In the genomic region with DNA sequence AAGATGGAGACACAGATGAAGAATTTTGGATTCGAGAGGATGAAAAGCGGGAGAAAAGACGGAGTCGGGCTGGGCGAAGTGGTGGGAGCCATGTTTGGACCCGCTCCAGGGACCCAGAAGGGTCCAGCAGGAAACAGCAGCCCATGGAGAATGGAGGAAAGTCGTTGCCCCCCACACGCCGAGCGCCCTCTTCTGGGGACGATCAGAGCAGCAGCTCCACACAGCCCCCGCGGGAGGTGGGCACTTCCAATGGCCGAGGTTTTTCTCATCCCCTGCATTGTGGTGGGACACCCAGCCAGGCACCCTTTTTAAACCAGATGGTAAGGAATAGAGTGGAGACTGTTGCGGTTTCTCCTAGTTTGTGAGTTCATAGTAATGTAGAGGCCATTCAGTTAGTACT, we compare ENCODE assay signal across 19 cellular contexts. TPM values are rescaled to one million over a fixed set of nuclear protein-coding genes. Genes with fewer than 3 reads are reported as not detected.
DNase-seq lines count a peak whose midpoint lies in the region; ATAC-seq and TF ChIP-seq lines count a peak whose summit lies in the region.
"Had no signal": no experiment of that assay in that cellular context is flagged by ENCODE, and none has a peak within 500 bp of the region (broad histone marks: within the 10 kb centered on the region; RNA-seq: fewer than 3 reads in every experiment).

No MANE protein-coding gene starts in this region.

- no peaks in the 10 kb centered on the region for H3K9me3 Mint-ChIP-seq in activated CD8-positive, alpha-beta T cell treated with anti-CD3 and anti-CD28 coated beads for 36 hours
- H3K9me3 Mint-ChIP-seq in activated CD8-positive, alpha-beta T cell treated with anti-CD3 and anti-CD28 coated beads, Interleukin-2, amount 10 ng/mL, durations not matched to agents 7 days and 5 days (ENCODE audit: insufficient read depth), result no peaks in the 10 kb centered on the region
- H3K9me3 Mint-ChIP-seq in endodermal cell, result no peaks in the 10 kb centered on the region

- H3K4me2 ChIP-seq in MM.1S (ENCODE audit: low read depth, low read length), result no peak overlapping the region
- H3K4me2 ChIP-seq in smooth muscle cell, result no peak overlapping the region

- H4K20me1 ChIP-seq in MM.1S (ENCODE audit: insufficient read depth, low read length), result no peaks in the 10 kb centered on the region
- H4K20me1 ChIP-seq in smooth muscle cell (ENCODE audit: low read depth), result no peaks in the 10 kb centered on the region

- no peaks in the 10 kb centered on the region for H3K27me3 Mint-ChIP-seq in activated CD8-positive, alpha-beta T cell treated with anti-CD3 and anti-CD28 coated beads for 36 hours
- H3K27me3 Mint-ChIP-seq in activated CD8-positive, alpha-beta T cell treated with anti-CD3 and anti-CD28 coated beads, Interleukin-2, amount 10 ng/mL, durations not matched to agents 7 days and 5 days (ENCODE audit: low read depth), result peaks cover 6% of the 10 kb centered on the region
- H3K27me3 Mint-ChIP-seq in endodermal cell (ENCODE audit: insufficient read depth), result no peaks in the 10 kb centered on the region

- no peak overlapping the region for H3K27ac ChIP-seq in MM.1S (ENCODE audit: low read length)
- H3K27ac ChIP-seq in endodermal cell (ENCODE audit: low read depth, low read length), result no peak overlapping the region
- H3K27ac ChIP-seq in smooth muscle cell (ENCODE audit: low read depth), result no peak overlapping the region
- H3K27ac ChIP-seq: vagina had no signal

- H3K4me1 Mint-ChIP-seq in activated CD8-positive, alpha-beta T cell treated with anti-CD3 and anti-CD28 coated beads for 36 hours (ENCODE audit: low read depth), result no peaks in the 10 kb centered on the region
- H3K4me1 Mint-ChIP-seq in activated CD8-positive, alpha-beta T cell treated with anti-CD3 and anti-CD28 coated beads, Interleukin-2, amount 10 ng/mL, durations not matched to agents 7 days and 5 days (ENCODE audit: low read depth), result no peaks in the 10 kb centered on the region
- no peaks in the 10 kb centered on the region for H3K4me1 Mint-ChIP-seq in endodermal cell

- H3K4me3 Mint-ChIP-seq in activated CD8-positive, alpha-beta T cell treated with anti-CD3 and anti-CD28 coated beads for 36 hours, result no peak overlapping the region
- H3K4me3 Mint-ChIP-seq in activated CD8-positive, alpha-beta T cell treated with anti-CD3 and anti-CD28 coated beads, Interleukin-2, amount 10 ng/mL, durations not matched to agents 7 days and 5 days, result no peak overlapping the region
- H3K4me3 Mint-ChIP-seq in endodermal cell, result no peak overlapping the region

- TF ChIP-seq CTCF in activated CD8-positive, alpha-beta T cell treated with anti-CD3 and anti-CD28 coated beads for 36 hours (IDR thresholded peaks at IDR 0.05), result no peak
- TF ChIP-seq CTCF in MM.1S (IDR thresholded peaks at IDR 0.05; ENCODE audit: low read length) (peak; percentile 12), endodermal cell (conservative IDR thresholded peaks at IDR 0.05) (peak; percentile 72), smooth muscle cell (IDR thresholded peaks at IDR 0.05; ENCODE audit: borderline replicate concordance, insufficient read depth, poor library complexity, severe bottlenecking) (peak; percentile 4)

- H3K36me3 Mint-ChIP-seq in activated CD8-positive, alpha-beta T cell treated with anti-CD3 and anti-CD28 coated beads for 36 hours (ENCODE audit: low read depth), result no peaks in the 10 kb centered on the region
- H3K36me3 Mint-ChIP-seq in activated CD8-positive, alpha-beta T cell treated with anti-CD3 and anti-CD28 coated beads, Interleukin-2, amount 10 ng/mL, durations not matched to agents 7 days and 5 days (ENCODE audit: low read depth), result no peaks in the 10 kb centered on the region
- peaks cover 74% of the 10 kb centered on the region for H3K36me3 Mint-ChIP-seq in endodermal cell (ENCODE audit: low read depth)

- no peak overlapping the region for H3K27ac Mint-ChIP-seq in activated CD8-positive, alpha-beta T cell treated with anti-CD3 and anti-CD28 coated beads for 36 hours
- H3K27ac Mint-ChIP-seq in activated CD8-positive, alpha-beta T cell treated with anti-CD3 and anti-CD28 coated beads, Interleukin-2, amount 10 ng/mL, durations not matched to agents 7 days and 5 days, result no peak overlapping the region
- H3K27ac Mint-ChIP-seq in endodermal cell, result peak overlapping the region; percentile 44

- no peaks in the 10 kb centered on the region for H3K4me1 ChIP-seq in MM.1S (ENCODE audit: low read length)
- no peaks in the 10 kb centered on the region for H3K4me1 ChIP-seq in endodermal cell (ENCODE audit: control insufficient read depth, insufficient read depth, low read length)
- H3K4me1 ChIP-seq in smooth muscle cell (ENCODE audit: low read depth), result no peaks in the 10 kb centered on the region
- H3K4me1 ChIP-seq: vagina had no signal

- POLR2A ChIA-PET in activated CD8-positive, alpha-beta T cell treated with anti-CD3 and anti-CD28 coated beads for 36 hours (lab: Charles Lee), result no interaction called here
- POLR2A ChIA-PET in activated CD8-positive, alpha-beta T cell treated with anti-CD3 and anti-CD28 coated beads, Interleukin-2, amount 10 ng/mL, durations not matched to agents 7 days and 5 days (lab: Charles Lee), result no interaction called here

- H3K4me3 ChIP-seq in MM.1S (ENCODE audit: low read length) (no peak overlapping the region), endodermal cell (ENCODE audit: low read length) (no peak overlapping the region), smooth muscle cell (no peak overlapping the region)
- H3K4me3 ChIP-seq: vagina had no signal

- H3F3A ChIP-seq in MM.1S (ENCODE audit: insufficient read depth, low read length) (no peaks in the 10 kb centered on the region), smooth muscle cell (ENCODE audit: low read depth) (no peaks in the 10 kb centered on the region)

- ATAC-seq in activated CD8-positive, alpha-beta T cell treated with anti-CD3 and anti-CD28 coated beads for 36 hours, result no peak
- ATAC-seq in activated CD8-positive, alpha-beta T cell treated with anti-CD3 and anti-CD28 coated beads, Interleukin-2, amount 10 ng/mL, durations not matched to agents 7 days and 5 days, result no peak
- ATAC-seq: left cardiac atrium, right cardiac atrium had no signal

- H3K36me3 ChIP-seq in MM.1S (replicated peaks; ENCODE audit: insufficient read depth, low read length) (no peaks in the 10 kb centered on the region), endodermal cell (ENCODE audit: control insufficient read depth, insufficient read depth, low read length) (peaks cover 75% of the 10 kb centered on the region), smooth muscle cell (ENCODE audit: low read depth) (no peaks in the 10 kb centered on the region)
- H3K36me3 ChIP-seq: vagina had no signal

- 89 to 95% methylated on average over 11 to 15 of the region's 15 CpGs for WGBS in endodermal cell (ENCODE audit: insufficient coverage in 1 of 2, insufficient read length in 1 of 2), 2 experiments
- 86% methylated on average over 15 of the region's 15 CpGs for WGBS in smooth muscle cell (ENCODE audit: low lambda C conversion rate)

- H3K79me2 ChIP-seq in MM.1S (ENCODE audit: low read length), result no peaks in the 10 kb centered on the region
- no peaks in the 10 kb centered on the region for H3K79me2 ChIP-seq in smooth muscle cell (ENCODE audit: low read depth)

- no peaks in the 10 kb centered on the region for H3K9me2 ChIP-seq in MM.1S (replicated peaks; ENCODE audit: insufficient read depth, low read length)

- DNase-seq in activated CD8-positive, alpha-beta T cell treated with anti-CD3 and anti-CD28 coated beads for 36 hours, result peak; percentile 4
- no peak for DNase-seq in activated CD8-positive, alpha-beta T cell treated with anti-CD3 and anti-CD28 coated beads, Interleukin-2, amount 10 ng/mL, durations not matched to agents 7 days and 5 days
- DNase-seq in MM.1S, result no peak
- peak; percentile 78 for DNase-seq in endodermal cell
- no peak for DNase-seq in smooth muscle cell (lab: John Stamatoyannopoulos, UW; ENCODE audit: unreplicated experiment)
- no peak for DNase-seq in activated naive CD4-positive, alpha-beta T cell (lab: John Stamatoyannopoulos, UW)
- no peak for DNase-seq in NCI-H2227 treated with DMSO at 0.1 percent for 48 hours (lab: John Stamatoyannopoulos, UW)
- DNase-seq in NCI-H1105 treated with DMSO at 0.1 percent for 48 hours (lab: John Stamatoyannopoulos, UW), result no peak
- DNase-seq: activated gamma-delta T cell; hippocampal formation; Kasumi-1; left cardiac atrium; NCI-H1436 treated with DMSO at 0.1 percent for 48 hours; NCI-H446; right cardiac atrium; SIG-M5; stimulated activated CD4-positive, alpha-beta T cell treated with anti-CD3 and anti-CD28 coated beads, Interleukin-1b, Interleukin-23, amount 100 ng/mL, for 48 hours; T-helper 2 cell had no signal

- H3K9me3 ChIP-seq in MM.1S (replicated peaks; ENCODE audit: insufficient read depth, low read length) (no peaks in the 10 kb centered on the region), endodermal cell (ENCODE audit: control insufficient read depth, low read length) (no peaks in the 10 kb centered on the region), smooth muscle cell (replicated peaks; ENCODE audit: low read depth) (no peaks in the 10 kb centered on the region)
- H3K9me3 ChIP-seq: vagina had no signal

- CTCF ChIA-PET in activated CD8-positive, alpha-beta T cell treated with anti-CD3 and anti-CD28 coated beads for 36 hours (lab: Charles Lee), result no interaction called here
- CTCF ChIA-PET in activated CD8-positive, alpha-beta T cell treated with anti-CD3 and anti-CD28 coated beads, Interleukin-2, amount 10 ng/mL, durations not matched to agents 7 days and 5 days (lab: Charles Lee), result no interaction called here

- intact Hi-C loops in activated CD8-positive, alpha-beta T cell treated with anti-CD3 and anti-CD28 coated beads for 36 hours (cut with micrococcal nuclease), result no loop called here

- H2AFZ ChIP-seq in MM.1S (ENCODE audit: low read length) (no peak overlapping the region), smooth muscle cell (ENCODE audit: low read depth) (no peak overlapping the region)

- H3K27me3 ChIP-seq in MM.1S (replicated peaks; ENCODE audit: insufficient read depth, low read length), result no peaks in the 10 kb centered on the region
- H3K27me3 ChIP-seq in endodermal cell (ENCODE audit: control insufficient read depth, insufficient read depth, low read length, poor library complexity, severe bottlenecking), result no peaks in the 10 kb centered on the region
- no peaks in the 10 kb centered on the region for H3K27me3 ChIP-seq in smooth muscle cell (ENCODE audit: low read depth)
- H3K27me3 ChIP-seq: vagina had no signal

- H3K9ac ChIP-seq in MM.1S (ENCODE audit: low read length) (no peak overlapping the region), endodermal cell (ENCODE audit: extremely low read depth, low read length, poor library complexity, severe bottlenecking) (no peak overlapping the region), smooth muscle cell (ENCODE audit: low read depth) (no peak overlapping the region)

RNA-seq across cellular contexts. Expression of gene SLC25A18, which starts 22.8 kb away (rescaled TPM):
- total RNA-seq in activated CD8-positive, alpha-beta T cell treated with anti-CD3 and anti-CD28 coated beads for 36 hours, result not detected
- total RNA-seq in activated CD8-positive, alpha-beta T cell treated with anti-CD3 and anti-CD28 coated beads, Interleukin-2, amount 10 ng/mL, durations not matched to agents 7 days and 5 days, result not detected
- total RNA-seq in endodermal cell (10 to 100 TPM in 1 of 2 donors, 1 to 10 TPM in 1; 6.9 to 14.3 TPM), smooth muscle cell (0.22 and 0.31 TPM in 2 replicates)
- 0.71 TPM for polyA plus RNA-seq in endodermal cell (2013, experiment 1 of 2)
- polyA plus RNA-seq in endodermal cell (2013, experiment 2 of 2), result 0.54 TPM
- 0.06 and 0.53 TPM in 2 replicates for polyA plus RNA-seq in smooth muscle cell

Comparison
In these comparisons a context has a peak if more than half of its experiments do, and no peak if none do; other contexts are left out.
1. DNase-seq: peak in activated CD8-positive, alpha-beta T cell treated with anti-CD3 and anti-CD28 coated beads for 36 hours (single experiment) and endodermal cell (single experiment); none in activated CD8-positive, alpha-beta T cell treated with anti-CD3 and anti-CD28 coated beads, Interleukin-2, amount 10 ng/mL, durations not matched to agents 7 days and 5 days (single experiment), MM.1S (single experiment), smooth muscle cell (single experiment), activated naive CD4-positive, alpha-beta T cell (0 of 4), NCI-H2227 treated with DMSO at 0.1 percent for 48 hours (single experiment) and NCI-H1105 treated with DMSO at 0.1 percent for 48 hours (single experiment).